ENCODE assay signal across 9 cellular contexts in the genomic region with DNA sequence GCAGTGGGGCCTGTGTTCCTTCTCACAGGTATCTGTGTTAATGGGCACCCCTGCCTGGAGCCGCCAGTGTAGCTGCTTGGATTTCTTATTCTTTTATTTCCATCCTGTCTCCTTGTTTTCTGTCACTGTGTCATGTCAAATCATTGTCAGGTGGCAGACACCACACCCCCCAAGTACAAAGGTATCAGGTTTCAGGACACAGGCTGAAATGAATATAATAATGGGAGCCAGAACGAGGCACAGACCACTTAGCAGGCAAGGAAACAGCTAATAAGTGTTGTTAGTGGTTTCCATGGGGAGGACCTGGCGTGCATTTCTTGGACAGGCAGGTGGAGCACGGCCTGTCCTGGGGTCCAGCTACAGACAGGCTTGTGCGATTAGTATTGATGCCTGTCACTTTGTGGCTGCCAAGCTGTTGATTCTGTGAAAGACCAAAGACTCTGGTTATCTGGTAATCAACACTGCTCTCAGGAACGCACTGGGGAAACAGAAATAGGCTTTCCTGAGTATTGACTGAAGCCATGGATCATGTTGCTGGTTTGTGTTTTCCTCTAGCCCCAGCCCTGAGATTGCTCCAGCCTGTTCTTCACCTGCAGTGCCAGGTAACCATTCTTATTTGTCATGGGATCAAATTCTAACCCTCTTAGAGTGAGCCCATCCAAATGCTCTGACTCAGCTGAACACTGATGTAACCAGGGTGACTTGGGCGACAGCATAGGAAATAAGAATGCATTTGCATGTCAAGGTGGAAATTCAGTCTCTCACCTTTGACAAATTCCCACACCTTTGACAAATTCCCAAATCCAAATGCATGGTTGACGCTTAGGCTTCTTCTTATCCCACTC.
A peak's percentile ranks its signal among the peaks of the same experiment; 100 is the strongest.
DNase-seq lines count a peak whose midpoint lies in the region; ATAC-seq and TF ChIP-seq lines count a peak whose summit lies in the region.
"Had no signal": no experiment of that assay in that cellular context is flagged by ENCODE, and none has a peak within 500 bp of the region (broad histone marks: within the 10 kb centered on the region; RNA-seq: fewer than 3 reads in every experiment).

No MANE protein-coding gene starts in this region.

- H3K27ac Mint-ChIP-seq in CD8-positive, alpha-beta memory T cell = no peak overlapping the region

- no peaks in the 10 kb centered on the region for H3K27me3 Mint-ChIP-seq in CD8-positive, alpha-beta memory T cell

- H3K27me3 ChIP-seq in ACC112 (ENCODE audit: insufficient read depth, low read length) = no peaks in the 10 kb centered on the region
- H3K27me3 ChIP-seq in left lung = no peaks in the 10 kb centered on the region
- no peaks in the 10 kb centered on the region for H3K27me3 ChIP-seq in CD8-positive, alpha-beta memory T cell (ENCODE audit: insufficient read depth, low read length, poor library complexity, severe bottlenecking)

- ATAC-seq in left lung (peak; percentile 74), HG03439 (IDR thresholded peaks at IDR 0.05; ENCODE audit: unreplicated experiment) (no peak), HG03378 (IDR thresholded peaks at IDR 0.05; ENCODE audit: unreplicated experiment) (no peak), omental fat pad (ENCODE audit: low FRiP score) (no peak)

- H3K9me3 ChIP-seq in left lung = no peaks in the 10 kb centered on the region
- H3K9me3 ChIP-seq in CD8-positive, alpha-beta memory T cell (ENCODE audit: low read length) = no peaks in the 10 kb centered on the region

- no peaks in the 10 kb centered on the region for H3K36me3 ChIP-seq in ACC112 (ENCODE audit: insufficient read depth, low read length)
- H3K36me3 ChIP-seq in left lung = no peaks in the 10 kb centered on the region
- no peaks in the 10 kb centered on the region for H3K36me3 ChIP-seq in CD8-positive, alpha-beta memory T cell (ENCODE audit: insufficient read depth, low read length)

- intact Hi-C loops in left lung (cut with DNase I) = no loop called here

- H3K4me3 ChIP-seq in ACC112 (ENCODE audit: low read depth, low read length) (no peak overlapping the region), left lung (no peak overlapping the region)
- H3K4me3 ChIP-seq in CD8-positive, alpha-beta memory T cell (ENCODE audit: low read length) = no peak overlapping the region

- no peaks in the 10 kb centered on the region for H3K36me3 Mint-ChIP-seq in CD8-positive, alpha-beta memory T cell

- H2AFZ ChIP-seq in ACC112 (ENCODE audit: low read length, unreplicated experiment) = peak overlapping the region; percentile 87

- CTCF ChIA-PET in CD8-positive, alpha-beta memory T cell (lab: Charles Lee) = no interaction called here

- POLR2A ChIA-PET in CD8-positive, alpha-beta memory T cell (lab: Charles Lee) = no interaction called here

- H3K4me1 ChIP-seq in ACC112 (ENCODE audit: control insufficient read depth, insufficient read depth, low read length, unreplicated experiment) (peaks cover 54% of the 10 kb centered on the region), left lung (peaks cover 3 to 24% of the 10 kb centered on the region in 2 donors)
- H3K4me1 ChIP-seq in CD8-positive, alpha-beta memory T cell (ENCODE audit: insufficient read depth, low read length) = no peaks in the 10 kb centered on the region

- TF ChIP-seq CTCF in VCaP (conservative IDR thresholded peaks at IDR 0.05) (no peak), left lung (IDR thresholded peaks at IDR 0.05) (no peak), omental fat pad (IDR thresholded peaks at IDR 0.05) (no peak)

- no peaks in the 10 kb centered on the region for H3K4me1 Mint-ChIP-seq in CD8-positive, alpha-beta memory T cell

- DNase-seq in NCI-H2029 (lab: John Stamatoyannopoulos, UW) (peak; percentile 87), left lung (no peak), omental fat pad (ENCODE audit: low spot score) (no peak)
- no peak for DNase-seq in CD8-positive, alpha-beta memory T cell
- DNase-seq: anterior cingulate cortex had no signal

- no peak overlapping the region for H3K4me3 Mint-ChIP-seq in CD8-positive, alpha-beta memory T cell

- H3K27ac ChIP-seq in ACC112 (ENCODE audit: low read depth, low read length) (no peak overlapping the region), VCaP (peak overlapping the region; percentile 48), left lung (peak overlapping the region; percentile 22 to 71)
- no peak overlapping the region for H3K27ac ChIP-seq in CD8-positive, alpha-beta memory T cell (ENCODE audit: low read depth, low read length)

- H3K9me3 Mint-ChIP-seq in CD8-positive, alpha-beta memory T cell = peaks cover 0 to 9% (median under 1%) of the 10 kb centered on the region in 5 donors

- H3K79me2 ChIP-seq in ACC112 (ENCODE audit: control insufficient read depth, insufficient read depth, low read length, unreplicated experiment) = no peaks in the 10 kb centered on the region

Comparison
In these comparisons a context has a peak if more than half of its experiments do, and no peak if none do; other contexts are left out.
1. H3K27ac ChIP-seq: peak in VCaP (single experiment) and left lung (2 of 2); none in ACC112 (single experiment) and CD8-positive, alpha-beta memory T cell (single experiment).